Comparison of ENCODE assay signal across 8 cellular contexts in the genomic region with DNA sequence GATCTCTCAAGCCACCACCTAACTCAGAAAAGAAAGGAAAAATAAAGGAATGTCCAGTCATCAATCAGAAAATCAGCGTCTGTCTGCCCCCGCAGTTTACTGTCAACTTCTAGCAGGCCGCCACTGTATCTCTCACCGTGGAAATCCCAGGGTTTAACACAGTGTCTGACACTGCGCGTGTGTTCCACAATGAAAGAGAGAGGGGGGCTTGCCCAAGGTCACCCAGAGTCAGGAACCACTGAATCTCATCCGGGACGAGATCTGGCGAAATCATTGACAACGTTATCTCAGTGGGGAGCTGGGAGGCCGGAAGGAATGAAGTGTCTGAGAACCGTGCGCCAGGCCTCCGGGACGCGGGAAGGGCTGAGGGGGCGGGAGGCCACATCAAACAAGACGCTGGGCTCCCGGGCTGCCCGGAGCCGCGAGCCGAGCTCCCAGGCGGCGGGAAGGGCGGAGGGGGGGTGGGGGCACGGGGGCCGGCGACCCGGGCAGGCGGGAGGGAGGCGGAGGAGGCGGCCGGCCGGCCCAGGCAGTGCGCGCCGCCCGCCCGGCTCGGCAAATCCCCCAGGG. TPM values are rescaled to one million over a fixed set of nuclear protein-coding genes. Genes with fewer than 3 reads are reported as not detected.
A peak's percentile ranks its signal among the peaks of the same experiment; 100 is the strongest.
DNase-seq lines count a peak whose midpoint lies in the region; ATAC-seq, FAIRE-seq and TF ChIP-seq lines count a peak whose summit lies in the region.

No MANE protein-coding gene starts in this region.

- H3K79me2 ChIP-seq in HepG2 (ENCODE audit: insufficient read depth, low read length): peaks cover 24% of the 10 kb centered on the region

- H3K27ac Mint-ChIP-seq in stimulated activated memory B cell treated with anti-CD40 and anti-IgM and Interleukin-4, amounts not matched to agents 10 μg/mL and 1 μg/mL and 100 μg/mL, for 72 hours: peak overlapping the region; percentile 44

- peak overlapping the region; percentile 71 for H3K9ac ChIP-seq in HepG2 (ENCODE audit: insufficient read depth, low read depth, low read length)

- peaks cover 19% of the 10 kb centered on the region; the same call in 1 of the 2 replicates for H4K20me1 ChIP-seq in HepG2 (ENCODE audit: insufficient read depth, low read length)

- H3K36me3 Mint-ChIP-seq in stimulated activated memory B cell treated with anti-CD40 and anti-IgM and Interleukin-4, amounts not matched to agents 10 μg/mL and 1 μg/mL and 100 μg/mL, for 72 hours: no peaks in the 10 kb centered on the region

- intact Hi-C loops in HepG2 (cut with micrococcal nuclease; ENCODE audit: unreplicated experiment): loop anchor here (1.0 to 10.0 kb wide), 5 partner anchors 9 to 539 kb away; a partner anchor contains a TSS

- H3K4me1 Mint-ChIP-seq in stimulated activated memory B cell treated with anti-CD40 and anti-IgM and Interleukin-4, amounts not matched to agents 10 μg/mL and 1 μg/mL and 100 μg/mL, for 72 hours: peaks cover 69% of the 10 kb centered on the region

- no peaks in the 10 kb centered on the region for H3K27me3 Mint-ChIP-seq in stimulated activated memory B cell treated with anti-CD40 and anti-IgM and Interleukin-4, amounts not matched to agents 10 μg/mL and 1 μg/mL and 100 μg/mL, for 72 hours

- peaks cover 0 to 2% of the 10 kb centered on the region in 2 experiments; a peak in 1 of 5 replicates for H3K36me3 ChIP-seq in HepG2 (replicated peaks in 1 of 2; ENCODE audit: control insufficient read depth in 1 of 2, insufficient read depth in 2 of 2, low read length in 2 of 2)

- in situ Hi-C loops in HepG2 (cut with HindIII; ENCODE audit: extremely low pct_ligation_motif_present, low pct_unique_long_range_greater_than_20kb): loop anchor here (10.0 kb wide), 1 partner anchor 59 kb away; no protein-coding TSS in a partner anchor

- H3K4me2 ChIP-seq in A549: peak overlapping the region; percentile 92
- peak overlapping the region; percentile 87 for H3K4me2 ChIP-seq in HepG2 (ENCODE audit: low read depth, low read length)

- TF ChIP-seq RAD21 in A549 (conservative IDR thresholded peaks at IDR 0.05 in 1 of 2, IDR thresholded peaks at IDR 0.05 in 1 of 2): 0 out of 5 replicates have a peak, but pooled peaks of 1 of the 2 experiments have one; percentile 1
- TF ChIP-seq RAD21 in HepG2 (CRISPR knock-in tag; IDR thresholded peaks at IDR 0.05): no peak

- no peak for TF ChIP-seq CTCF in A549 (IDR thresholded peaks at IDR 0.05)
- TF ChIP-seq CTCF in HepG2 (CRISPR knock-in tag; IDR thresholded peaks at IDR 0.05): no peak

- no peaks in the 10 kb centered on the region for H3K9me3 Mint-ChIP-seq in stimulated activated memory B cell treated with anti-CD40 and anti-IgM and Interleukin-4, amounts not matched to agents 10 μg/mL and 1 μg/mL and 100 μg/mL, for 72 hours

- TF ChIP-seq EP300 in A549 (IDR thresholded peaks at IDR 0.05) (no peak), HepG2 (IDR thresholded peaks at IDR 0.05; ENCODE audit: low read depth in 2 of 2, low read length in 2 of 2) (peak in 1 of 2 experiments; percentile 49; a peak in 1 of 4 replicates), HepG2 (CRISPR knock-in tag; IDR thresholded peaks at IDR 0.05; ENCODE audit: borderline replicate concordance) (peak; percentile 60)

- no peaks in the 10 kb centered on the region; a peak in 1 of 5 replicates for H3K27me3 ChIP-seq in HepG2 (ENCODE audit: control insufficient read depth in 1 of 2, insufficient read depth in 2 of 2, low read length in 2 of 2)

- ATAC-seq in A549 (peak in 1 of 2 experiments; percentile 1; a peak in 2 of 6 replicates), GM18868 (IDR thresholded peaks at IDR 0.05; ENCODE audit: unreplicated experiment) (peak; percentile 5), HepG2 (peak; percentile 1; the same call in 2 of the 3 replicates), HG02678 (IDR thresholded peaks at IDR 0.05; ENCODE audit: unreplicated experiment) (no peak), GM21526 (IDR thresholded peaks at IDR 0.05; ENCODE audit: low FRiP score, unreplicated experiment) (no peak)
- no peak for ATAC-seq in stimulated activated memory B cell treated with anti-CD40 and anti-IgM and Interleukin-4, amounts not matched to agents 10 μg/mL and 1 μg/mL and 100 μg/mL, for 72 hours

- 69% methylated on average over 6 of the region's 41 CpGs for WGBS in A549 (ENCODE audit: missing lambda C conversion rate)
- WGBS in HepG2 (ENCODE audit: low lambda C conversion rate): 4% methylated on average over 9 of the region's 41 CpGs

- peaks cover 48% of the 10 kb centered on the region for H3K4me1 ChIP-seq in A549
- peaks cover 63% of the 10 kb centered on the region for H3K4me1 ChIP-seq in HepG2 (ENCODE audit: insufficient read depth, low read length)

- peak overlapping the region; percentile 79 for H3K4me3 Mint-ChIP-seq in stimulated activated memory B cell treated with anti-CD40 and anti-IgM and Interleukin-4, amounts not matched to agents 10 μg/mL and 1 μg/mL and 100 μg/mL, for 72 hours

- DNase-seq in A549 (ENCODE audit: low read depth in 1 of 2, low spot score in 1 of 2) (peak in 1 of 2 experiments; percentile 68), RKO (ENCODE audit: low spot score) (peak; percentile 41), caudate nucleus (lab: John Stamatoyannopoulos, UW) (peak in 9 of 61 donors; percentile 20 to 62 (median 49)), HepG2 (ENCODE audit: low spot score) (peak; percentile 87)

- no TSS peak for BruUV-seq in HepG2 (replicated peaks; lab: Mats Ljungman, UMichigan)

- no peak overlapping the region for H2AFZ ChIP-seq in HepG2 (ENCODE audit: low read length)

- POLR2A ChIA-PET in A549 (lab: Yijun Ruan, JAX): interaction anchor here (0.6 to 6.3 kb wide), 5 partner anchors 36 to 130 kb away, joined by 3 to 48 read pairs (median 5); no protein-coding TSS in a partner anchor
- POLR2A ChIA-PET in HepG2 (lab: Yijun Ruan, JAX): interaction anchor here (0.8 to 11.5 kb wide), 21 partner anchors 8 to 422 kb away, joined by 3 to 128 read pairs (median 8); no protein-coding TSS in a partner anchor

- CTCF ChIA-PET in A549 (lab: Yijun Ruan, JAX): interaction anchor here (1.2 to 11.4 kb wide), 2 partner anchors 130 to 184 kb away, joined by 5 to 116 read pairs; no protein-coding TSS in a partner anchor
- CTCF ChIA-PET in HepG2 (lab: Yijun Ruan, JAX; ENCODE audit: low intra/inter-chr PET ratio, low total read pairs): no interaction called here

- H3K9me3 ChIP-seq in A549 (no peaks in the 10 kb centered on the region), HepG2 (ENCODE audit: low read length) (no peaks in the 10 kb centered on the region)

- peak overlapping the region; percentile 99 for H3K27ac ChIP-seq in A549
- H3K27ac ChIP-seq in caudate nucleus (ENCODE audit: low read depth, low read length): peak overlapping the region; percentile 38
- peak overlapping the region; percentile 85 for H3K27ac ChIP-seq in HepG2 (ENCODE audit: extremely low read length, insufficient read depth, low read length)

- TF ChIP-seq POLR2A in A549 (IDR thresholded peaks at IDR 0.05; ENCODE audit: low read length) (no peak), HepG2 (IDR thresholded peaks at IDR 0.05; ENCODE audit: insufficient read depth in 1 of 2, low read depth in 2 of 2, low read length in 2 of 2) (peak in 1 of 2 experiments; percentile 50; a peak in 2 of 4 replicates)

- FAIRE-seq in A549 (lab: Jason Lieb, UNC) (no peak), HepG2 (lab: Jason Lieb, UNC) (peak; percentile 61)

- H3K4me3 ChIP-seq in A549 (peak overlapping the region; percentile 51), HepG2 (replicated peaks in 1 of 3; ENCODE audit: insufficient read depth in 1 of 3, low read depth in 2 of 3, low read length in 3 of 3) (peak overlapping the region; percentile 33 to 70 (median 47))

TF ChIP-seq in A549, 52 proteins besides CTCF, POLR2A, EP300 and RAD21 (continues in another document):
- TF ChIP-seq HEYL (CRISPR knock-in tag; IDR thresholded peaks at IDR 0.05) (0 out of 2 replicates have a peak, but pooled peaks have one; percentile 27), JUN (IDR thresholded peaks at IDR 0.05) (0 out of 5 replicates have a peak, but pooled peaks of 1 of the 2 experiments have one; percentile 14), POLR2AphosphoS2 (conservative IDR thresholded peaks at IDR 0.05; ENCODE audit: low read length) (no peak)

TF ChIP-seq in HepG2, 621 proteins besides CTCF, POLR2A, EP300 and RAD21 (continues in another document):
- TF ChIP-seq, protein P1, sequence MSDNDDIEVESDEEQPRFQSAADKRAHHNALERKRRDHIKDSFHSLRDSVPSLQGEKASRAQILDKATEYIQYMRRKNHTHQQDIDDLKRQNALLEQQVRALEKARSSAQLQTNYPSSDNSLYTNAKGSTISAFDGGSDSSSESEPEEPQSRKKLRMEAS (IDR thresholded peaks at IDR 0.05): peak; percentile 54

RNA-seq across cellular contexts. Expression of a gene that starts 2.2 kb away (rescaled TPM):
- polyA plus RNA-seq in A549 (2011; rRNA removed) (34.5 and 66.6 TPM in 2 replicates), A549 (2017; fragmentation: RNase III; extraction: RNeasy Plus Mini Kit Qiagen cat#74134 plus additional on column Dnase treatment) (6.1 to 8.5 TPM (median 8.3 TPM) in 3 replicates), HepG2 (2011; rRNA removed) (15.4 and 16.6 TPM in 2 replicates)
- polyA plus RNA-seq in A549 (2012; cell fraction: cytosol; rRNA removed): 65.0 and 95.5 TPM in 2 replicates
- polyA plus RNA-seq in A549 (2012; cell fraction: nucleus; rRNA removed): 226 and 239 TPM in 2 replicates
- polyA minus RNA-seq in A549 (2011; rRNA and poly(A)+ RNA removed): 34.8 and 42.3 TPM in 2 replicates
- total RNA-seq in HepG2 (2016; rRNA removed; fragmentation: Illumina TruSeq; extraction: Trizol): 15.0 and 19.8 TPM in 2 replicates
- 16.2 and 16.8 TPM in 2 replicates for total RNA-seq in HepG2 (2016; cell fraction: cytosol; rRNA removed; fragmentation: Illumina TruSeq; extraction: Trizol; ENCODE audit: low read depth)
- total RNA-seq in HepG2 (2016; cell fraction: insoluble cytoplasmic fraction; rRNA removed; fragmentation: Illumina TruSeq; extraction: Trizol): 14.9 and 18.9 TPM in 2 replicates
- 17.2 and 18.1 TPM in 2 replicates for total RNA-seq in HepG2 (2016; cell fraction: membrane; rRNA removed; fragmentation: Illumina TruSeq; extraction: Trizol)
- 20.8 and 25.5 TPM in 2 replicates for total RNA-seq in HepG2 (2016; cell fraction: nucleus; rRNA removed; fragmentation: Illumina TruSeq; extraction: Trizol)
- polyA plus RNA-seq in HepG2 (2011; cell fraction: cytosol; rRNA removed): 13.8 and 15.8 TPM in 2 replicates
- polyA plus RNA-seq in HepG2 (2011; cell fraction: nucleus; rRNA removed): 27.8 and 33.4 TPM in 2 replicates
- 20.4 and 25.8 TPM in 2 replicates for polyA plus RNA-seq in HepG2 (2012)
- 3.5 and 4.3 TPM in 2 replicates for polyA plus RNA-seq in HepG2 (2016; cell fraction: cytosol; fragmentation: Illumina TruSeq; extraction: Trizol; ENCODE audit: low read depth)
- polyA plus RNA-seq in HepG2 (2016; cell fraction: insoluble cytoplasmic fraction; fragmentation: Illumina TruSeq; extraction: Trizol; ENCODE audit: low read depth): 14.5 and 15.2 TPM in 2 replicates
- 4.3 and 4.5 TPM in 2 replicates for polyA plus RNA-seq in HepG2 (2016; cell fraction: membrane; fragmentation: Illumina TruSeq; extraction: Trizol; ENCODE audit: low read depth)
- 31.4 and 34.9 TPM in 2 replicates for polyA plus RNA-seq in HepG2 (2016; cell fraction: nucleus; fragmentation: Illumina TruSeq; extraction: Trizol; ENCODE audit: insufficient read depth, low read depth)
- 4.8 and 36.7 TPM in 2 replicates for polyA minus RNA-seq in HepG2 (2011; rRNA and poly(A)+ RNA removed; ENCODE audit: low replicate concordance)
- 37.8 and 44.8 TPM in 2 replicates for polyA minus RNA-seq in HepG2 (2011; cell fraction: cytosol; rRNA and poly(A)+ RNA removed)
- 45.6 and 54.7 TPM in 2 replicates for polyA minus RNA-seq in HepG2 (2011; cell fraction: nucleus; rRNA and poly(A)+ RNA removed)

Comparison
In these comparisons a context has a peak if more than half of its experiments do, and no peak if none do; other contexts are left out.
1. ATAC-seq: peak in GM18868 (single experiment) and HepG2 (single experiment); none in stimulated activated memory B cell treated with anti-CD40 and anti-IgM and Interleukin-4, amounts not matched to agents 10 μg/mL and 1 μg/mL and 100 μg/mL, for 72 hours (single experiment), HG02678 (single experiment) and GM21526 (single experiment).
2. H3K27ac ChIP-seq: peak in every context shown above with its lines; median percentile 99 in A549; 85 in HepG2; 38 in caudate nucleus.